27 cellular contexts compared by ENCODE assay signal in the genomic region with DNA sequence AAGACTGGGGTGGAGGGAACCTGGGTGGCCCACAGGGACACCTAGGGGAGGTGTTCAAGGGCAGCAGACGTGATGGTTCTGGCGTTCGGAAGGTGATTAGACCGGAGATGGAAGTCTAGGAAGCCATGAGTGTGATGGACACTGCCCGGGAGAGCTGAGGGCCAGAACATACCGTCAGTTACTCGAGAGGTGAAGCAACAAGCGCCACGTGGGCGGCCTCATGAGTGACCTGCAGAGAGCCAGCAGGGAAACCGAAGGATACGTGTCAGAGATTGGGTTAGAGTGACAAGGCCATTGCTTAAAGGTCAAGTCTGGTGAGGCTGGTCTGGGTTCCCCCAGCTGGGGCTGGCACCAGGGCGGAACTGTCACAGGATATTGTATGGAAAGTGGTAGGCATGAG.
DNase-seq lines count a peak whose midpoint lies in the region; ATAC-seq and TF ChIP-seq lines count a peak whose summit lies in the region.
"Had no signal": no experiment of that assay in that cellular context is flagged by ENCODE, and none has a peak within 500 bp of the region (broad histone marks: within the 10 kb centered on the region; RNA-seq: fewer than 3 reads in every experiment).

No MANE protein-coding gene starts in this region.

- H2BK5ac ChIP-seq in H9 (ENCODE audit: insufficient read length, low read length): no peak overlapping the region

- H3K27me3 ChIP-seq in H9 (ENCODE audit: insufficient read depth, low read length) (no peaks in the 10 kb centered on the region), right lobe of liver (no peaks in the 10 kb centered on the region), Peyer's patch (no peaks in the 10 kb centered on the region)
- H3K27me3 ChIP-seq: stomach had no signal

- H3K27ac Mint-ChIP-seq in H9 (peak overlapping the region in 2 of 3 experiments; percentile 19 to 78; a peak in 3 of 7 replicates), progenitor cell of endocrine pancreas (peak overlapping the region; percentile 83)
- H3K27ac Mint-ChIP-seq: activated naive CD8-positive, alpha-beta T cell treated with anti-CD3 and anti-CD28 coated beads for 36 hours had no signal

- no peak overlapping the region for H2BK15ac ChIP-seq in H9 (ENCODE audit: low read depth, low read length)

- H3K9me3 ChIP-seq in H9 (ENCODE audit: control insufficient read depth, low read depth, low read length) (no peaks in the 10 kb centered on the region), right lobe of liver (no peaks in the 10 kb centered on the region), Peyer's patch (no peaks in the 10 kb centered on the region)
- H3K9me3 ChIP-seq: lower lobe of right lung, stomach had no signal

- no peak overlapping the region for H4K5ac ChIP-seq in H9 (ENCODE audit: insufficient read length, low read depth, low read length)

- no peaks in the 10 kb centered on the region for H3K79me2 ChIP-seq in H9 (ENCODE audit: insufficient read depth, low read length)

- no peak overlapping the region for H3K14ac ChIP-seq in H9 (ENCODE audit: insufficient read depth, low read length)

- H3K9me3 Mint-ChIP-seq in H9: no peaks in the 10 kb centered on the region; a peak in 1 of 5 replicates
- no peaks in the 10 kb centered on the region for H3K9me3 Mint-ChIP-seq in progenitor cell of endocrine pancreas (ENCODE audit: low read depth)
- H3K9me3 Mint-ChIP-seq: activated naive CD8-positive, alpha-beta T cell treated with anti-CD3 and anti-CD28 coated beads for 36 hours; effector memory CD8-positive, alpha-beta T cell had no signal

- intact Hi-C loops in right lobe of liver (cut with DNase I): loop anchor here in 1 of 2 donors (10.0 kb wide), 1 partner anchor 226 kb away; no protein-coding TSS in a partner anchor

- no peak overlapping the region for H2BK120ac ChIP-seq in H9 (ENCODE audit: low read depth, low read length, poor library complexity, severe bottlenecking)

- H3K4me3 Mint-ChIP-seq in H9 (no peak overlapping the region), progenitor cell of endocrine pancreas (ENCODE audit: low read depth) (no peak overlapping the region)
- H3K4me3 Mint-ChIP-seq: activated naive CD8-positive, alpha-beta T cell treated with anti-CD3 and anti-CD28 coated beads for 36 hours; effector memory CD8-positive, alpha-beta T cell had no signal

- peaks cover 5% of the 10 kb centered on the region for H3K23me2 ChIP-seq in H9 (ENCODE audit: insufficient read length, low read depth, low read length, poor library complexity, severe bottlenecking)

- H3K36me3 Mint-ChIP-seq in H9 (ENCODE audit: insufficient read depth in 1 of 3, low read depth in 3 of 3): no peaks in the 10 kb centered on the region; a peak in 1 of 7 replicates
- H3K36me3 Mint-ChIP-seq in progenitor cell of endocrine pancreas (ENCODE audit: insufficient read depth): no peaks in the 10 kb centered on the region
- H3K36me3 Mint-ChIP-seq: activated naive CD8-positive, alpha-beta T cell treated with anti-CD3 and anti-CD28 coated beads for 36 hours; IgD-negative memory B cell had no signal

- no peak overlapping the region for H2AFZ ChIP-seq in H9 (ENCODE audit: low read length)

- peak; percentile 61 for TF ChIP-seq POLR2A in right lobe of liver (IDR thresholded peaks at IDR 0.05)
- TF ChIP-seq POLR2A in Peyer's patch (IDR thresholded peaks at IDR 0.05): no peak

- H3K4me1 ChIP-seq in H9 (ENCODE audit: insufficient read depth, low read length): peaks cover 11% of the 10 kb centered on the region; the same call in 1 of the 2 replicates
- peaks cover 0 to 63% (median 27%) of the 10 kb centered on the region in 4 donors for H3K4me1 ChIP-seq in right lobe of liver
- H3K4me1 ChIP-seq in Peyer's patch: no peaks in the 10 kb centered on the region

- no peak overlapping the region for H3K4me2 ChIP-seq in H9 (ENCODE audit: insufficient read depth, insufficient read length, low read length)

- H3K27ac ChIP-seq in H9 (ENCODE audit: insufficient read length, low read depth, low read length) (no peak overlapping the region), right lobe of liver (peak overlapping the region; percentile 73 to 92 (median 76)), Peyer's patch (no peak overlapping the region)
- H3K27ac ChIP-seq: lower lobe of right lung had no signal

- TF ChIP-seq CTCF in H9 (conservative IDR thresholded peaks at IDR 0.05) (no peak), right lobe of liver (IDR thresholded peaks at IDR 0.05) (no peak), progenitor cell of endocrine pancreas (IDR thresholded peaks at IDR 0.05; ENCODE audit: unreplicated experiment) (no peak), Peyer's patch (IDR thresholded peaks at IDR 0.05) (no peak)

- no peaks in the 10 kb centered on the region for H3K79me1 ChIP-seq in H9 (ENCODE audit: insufficient read depth, low read depth, low read length, poor library complexity, severe bottlenecking)

- H3K18ac ChIP-seq in H9 (ENCODE audit: insufficient read length, low read depth, low read length): peak overlapping the region; percentile 7

- H3K9ac ChIP-seq in H9 (ENCODE audit: extremely low read depth, insufficient read length, low read length): no peak overlapping the region

- no peak overlapping the region for H4K91ac ChIP-seq in H9 (ENCODE audit: insufficient read length, low read depth, low read length)

- no peak overlapping the region for H3K56ac ChIP-seq in H9 (ENCODE audit: insufficient read length, low read depth, low read length)

- H3K4ac ChIP-seq in H9 (ENCODE audit: low read depth, low read length): no peak overlapping the region

- H4K20me1 ChIP-seq in H9 (ENCODE audit: control insufficient read depth, insufficient read depth, insufficient read length): no peaks in the 10 kb centered on the region

- no peak overlapping the region for H3K23ac ChIP-seq in H9 (ENCODE audit: insufficient read length, low read depth, low read length)

- H3K27me3 Mint-ChIP-seq in H9 (ENCODE audit: low read depth): peaks cover 5% of the 10 kb centered on the region; the same call in 1 of the 2 replicates
- no peaks in the 10 kb centered on the region for H3K27me3 Mint-ChIP-seq in progenitor cell of endocrine pancreas
- H3K27me3 Mint-ChIP-seq: activated naive CD8-positive, alpha-beta T cell treated with anti-CD3 and anti-CD28 coated beads for 36 hours had no signal

- H3K4me1 Mint-ChIP-seq in H9: peaks cover 51 to 62% of the 10 kb centered on the region in 2 experiments
- H3K4me1 Mint-ChIP-seq in progenitor cell of endocrine pancreas (ENCODE audit: low read depth): peaks cover 58% of the 10 kb centered on the region
- H3K4me1 Mint-ChIP-seq: IgD-negative memory B cell had no signal

- peak overlapping the region in 1 of 3 donors; percentile 7 for H3K4me3 ChIP-seq in right lobe of liver
- no peak overlapping the region for H3K4me3 ChIP-seq in Peyer's patch
- H3K4me3 ChIP-seq: lower lobe of right lung, stomach had no signal

- H3T11ph ChIP-seq in H9 (ENCODE audit: low read length): no peak overlapping the region

- no CpG with 5 or more reads among the region's 13 CpGs for WGBS in H9 (ENCODE audit: extremely low coverage, insufficient read length, low lambda C conversion rate)
- WGBS in right lobe of liver (ENCODE audit: insufficient coverage, low coverage, low lambda C conversion rate, missing lambda C conversion rate): 34% methylated on average over 5 of the region's 13 CpGs

- H2AK5ac ChIP-seq in H9 (ENCODE audit: insufficient read length, low read length): no peak overlapping the region

- H2BK20ac ChIP-seq in H9 (ENCODE audit: low read depth, low read length, poor library complexity, severe bottlenecking): no peak overlapping the region

- H3K36me3 ChIP-seq in right lobe of liver (no peaks in the 10 kb centered on the region), Peyer's patch (no peaks in the 10 kb centered on the region)
- H3K36me3 ChIP-seq: lower lobe of right lung, stomach, WERI-Rb-1 had no signal

- no peak overlapping the region for H4K8ac ChIP-seq in H9 (replicated peaks; ENCODE audit: insufficient read length, low read depth, low read length)

- no peak overlapping the region for H2BK12ac ChIP-seq in H9 (ENCODE audit: insufficient read length, low read depth, low read length)

- DNase-seq in H9 (no peak), amniotic epithelial cell (ENCODE audit: low read depth) (peak; percentile 37), right lobe of liver (peak; percentile 90 to 95 (median 94)), progenitor cell of endocrine pancreas (ENCODE audit: low spot score, unreplicated experiment) (no peak), SHP77 (lab: John Stamatoyannopoulos, UW) (no peak), Peyer's patch (no peak)
- DNase-seq: activated CD4-positive, alpha-beta T cell treated with anti-CD3 and anti-CD28 coated beads for 4 hours; activated effector memory CD4-positive, alpha-beta T cell treated with anti-CD3 and anti-CD28 coated beads, Interleukin-2, amount 50 U/mL, for 16 hours; activated naive CD8-positive, alpha-beta T cell treated with anti-CD3 and anti-CD28 coated beads for 36 hours; C1 segment of cervical spinal cord; central memory CD4-positive, alpha-beta T cell; DMS79 treated with DMSO at 0.1 percent for 48 hours; effector memory CD8-positive, alpha-beta T cell; erythroblast; GDM1; head of caudate nucleus; lower lobe of right lung; NCI-H1694; NCI-H446 treated with DMSO at 0.1 percent for 48 hours; NCI-H82; stimulated activated CD4-positive, alpha-beta T cell treated with anti-CD3 and anti-CD28 coated beads, Interleukin-4, amount 100 ng/mL, for 1 hour; stomach; T1000; WERI-Rb-1 had no signal

- peak; percentile 47 to 64 (median 58) for ATAC-seq in right lobe of liver
- no peak for ATAC-seq in HG02981 (IDR thresholded peaks at IDR 0.05; ENCODE audit: unreplicated experiment)
- ATAC-seq: effector memory CD8-positive, alpha-beta T cell; lower lobe of right lung; sciatic nerve had no signal

Comparison
In these comparisons a context has a peak if more than half of its experiments do, and no peak if none do; other contexts are left out.
1. DNase-seq: peak in amniotic epithelial cell (single experiment) and right lobe of liver (3 of 3); none in H9 (single experiment), progenitor cell of endocrine pancreas (single experiment), SHP77 (0 of 2) and Peyer's patch (0 of 3).
2. H3K27ac ChIP-seq: peak in right lobe of liver (3 of 3); none in H9 (single experiment) and Peyer's patch (0 of 4).